Comparison of ENCODE assay signal across 25 cellular contexts in genomic region chr13:111519490-111520170, GRCh38.
"Had no signal": no experiment of that assay in that cellular context is flagged by ENCODE, and none has a peak within 500 bp of the region (broad histone marks: within the 10 kb centered on the region; RNA-seq: fewer than 3 reads in every experiment).

No MANE protein-coding gene starts in this region.

- H3K36me3 Mint-ChIP-seq: activated naive CD4-positive, alpha-beta T cell treated with anti-CD3 and anti-CD28 coated beads, Interleukin-2, amount 10 ng/mL, durations not matched to agents 7 days and 5 days; activated naive CD8-positive, alpha-beta T cell treated with anti-CD3 and anti-CD28 coated beads, Interleukin-2, amount 10 ng/mL, durations not matched to agents 7 days and 5 days had no signal

- H3K27me3 Mint-ChIP-seq: activated CD4-positive, alpha-beta T cell treated with anti-CD3 and anti-CD28 coated beads for 36 hours had no signal

- H3K27ac Mint-ChIP-seq: activated CD4-positive, alpha-beta T cell treated with anti-CD3 and anti-CD28 coated beads for 36 hours; activated naive CD4-positive, alpha-beta T cell treated with anti-CD3 and anti-CD28 coated beads, Interleukin-2, amount 10 ng/mL, durations not matched to agents 7 days and 5 days; activated naive CD8-positive, alpha-beta T cell treated with anti-CD3 and anti-CD28 coated beads, Interleukin-2, amount 10 ng/mL, durations not matched to agents 7 days and 5 days; activated T-cell treated with anti-CD3 and anti-CD28 coated beads, Interleukin-2, amount 50 U/mL, for 72 hours; activated T-helper 2 cell treated with anti-CD3 and anti-CD28 coated beads, Interferon-gamma antibody, Interleukin-2, Interleukin-4, amounts not matched to agents 10 μg/mL and 5 μg/mL and 100 μg/mL, durations not matched to agents 14 hours and 24 hours and 36 hours had no signal

- H3K27ac ChIP-seq: adrenal gland, Peyer's patch, RWPE1, SJCRH30, VCaP had no signal

- DNase-seq: activated CD4-positive, alpha-beta T cell treated with anti-CD3 and anti-CD28 coated beads for 36 hours; activated gamma-delta T cell treated with Interleukin-2 at 50 U/mL for 16 hours; activated naive CD4-positive, alpha-beta T cell treated with anti-CD3 and anti-CD28 coated beads, Interleukin-2, amount 10 ng/mL, durations not matched to agents 7 days and 5 days; activated naive CD8-positive, alpha-beta T cell treated with anti-CD3 and anti-CD28 coated beads, Interleukin-2, amount 10 ng/mL, durations not matched to agents 7 days and 5 days; activated T-cell treated with anti-CD3 and anti-CD28 coated beads, Interleukin-2, amount 50 U/mL, for 72 hours; adrenal gland; anterior cingulate cortex; Karpas-422; MM.1S; NCI-H1105; NCI-H1436; NCI-H1694 treated with DMSO at 0.1 percent for 48 hours; NCI-H2081; NCI-H510A treated with DMSO at 0.1 percent for 48 hours; NK-92 treated with Interleukin-12 subunit alpha and Interleukin-12 subunit beta, amount 100 ng/mL, for 24 hours; OCI-M1; Right ventricle myocardium superior; SJCRH30; SK-N-SH; T-helper 1 cell had no signal

- H3K27me3 ChIP-seq: adrenal gland, Peyer's patch, SJCRH30 had no signal

- H3K4me1 Mint-ChIP-seq: activated CD4-positive, alpha-beta T cell treated with anti-CD3 and anti-CD28 coated beads for 36 hours; activated naive CD4-positive, alpha-beta T cell treated with anti-CD3 and anti-CD28 coated beads, Interleukin-2, amount 10 ng/mL, durations not matched to agents 7 days and 5 days; activated naive CD8-positive, alpha-beta T cell treated with anti-CD3 and anti-CD28 coated beads, Interleukin-2, amount 10 ng/mL, durations not matched to agents 7 days and 5 days had no signal

- H3K4me3 Mint-ChIP-seq: activated CD4-positive, alpha-beta T cell treated with anti-CD3 and anti-CD28 coated beads for 36 hours; activated naive CD4-positive, alpha-beta T cell treated with anti-CD3 and anti-CD28 coated beads, Interleukin-2, amount 10 ng/mL, durations not matched to agents 7 days and 5 days; activated naive CD8-positive, alpha-beta T cell treated with anti-CD3 and anti-CD28 coated beads, Interleukin-2, amount 10 ng/mL, durations not matched to agents 7 days and 5 days; activated T-cell treated with anti-CD3 and anti-CD28 coated beads, Interleukin-2, amount 50 U/mL, for 72 hours had no signal

- H3K9me3 ChIP-seq: adrenal gland, Peyer's patch, SJCRH30, SK-N-SH had no signal

- H3K4me2 ChIP-seq: SK-N-SH had no signal

- H3K4me3 ChIP-seq: adrenal gland, K562, Peyer's patch, SJCRH30 had no signal

- H3K9me3 Mint-ChIP-seq: activated naive CD8-positive, alpha-beta T cell treated with anti-CD3 and anti-CD28 coated beads, Interleukin-2, amount 10 ng/mL, durations not matched to agents 7 days and 5 days; activated T-cell treated with anti-CD3 and anti-CD28 coated beads, Interleukin-2, amount 50 U/mL, for 72 hours; activated T-helper 2 cell treated with anti-CD3 and anti-CD28 coated beads, Interferon-gamma antibody, Interleukin-2, Interleukin-4, amounts not matched to agents 10 μg/mL and 5 μg/mL and 100 μg/mL, durations not matched to agents 14 hours and 24 hours and 36 hours had no signal

- H3K36me3 ChIP-seq: adrenal gland, Peyer's patch, SJCRH30 had no signal

- H3K9ac ChIP-seq: SK-N-SH had no signal

- H3K4me1 ChIP-seq: adrenal gland, Peyer's patch, SJCRH30 had no signal
